24 cellular contexts compared by ENCODE assay signal in genomic region chr3:28595364-28595763, GRCh38.
DNase-seq lines count a peak whose midpoint lies in the region.
"Had no signal": no experiment of that assay in that cellular context is flagged by ENCODE, and none has a peak within 500 bp of the region (broad histone marks: within the 10 kb centered on the region; RNA-seq: fewer than 3 reads in every experiment).

No MANE protein-coding gene starts in this region.

- no peak overlapping the region for H3K4ac ChIP-seq in mesendoderm (ENCODE audit: low read depth, low read length)

- H3K18ac ChIP-seq in mesendoderm (ENCODE audit: low read length), result no peak overlapping the region

- no peak overlapping the region for H3K9ac ChIP-seq in mesendoderm (ENCODE audit: low read length)

- H3K36me3 ChIP-seq in mesendoderm (ENCODE audit: control insufficient read depth, insufficient read depth, low read length), result no peaks in the 10 kb centered on the region
- H3K36me3 ChIP-seq: BE2C, Peyer's patch, SJCRH30 had no signal

- H3K27ac ChIP-seq in mesendoderm (ENCODE audit: low read depth, low read length), result no peak overlapping the region
- H3K27ac ChIP-seq: 22Rv1, Peyer's patch, SJCRH30 had no signal

- WGBS in mesendoderm (ENCODE audit: extremely low coverage, insufficient coverage, low lambda C conversion rate), result no CpG with 5 or more reads among the region's 4 CpGs

- H3K4me2 ChIP-seq in mesendoderm (ENCODE audit: low read length), result no peak overlapping the region

- no peaks in the 10 kb centered on the region for H3K79me2 ChIP-seq in mesendoderm (ENCODE audit: control insufficient read depth, insufficient read depth, low read length)

- H3K4me3 ChIP-seq in mesendoderm (ENCODE audit: low read length), result no peak overlapping the region
- H3K4me3 ChIP-seq: Peyer's patch, SJCRH30 had no signal

- no peaks in the 10 kb centered on the region for H3K79me1 ChIP-seq in mesendoderm (ENCODE audit: low read length)

- DNase-seq in Daoy (ENCODE audit: low read depth), result peak; percentile 17
- peak; percentile 9 for DNase-seq in NCI-H226
- DNase-seq in SK-N-DZ (ENCODE audit: low spot score), result peak; percentile 74
- peak; percentile 26 for DNase-seq in mesendoderm
- no peak for DNase-seq in NCI-H146 (lab: John Stamatoyannopoulos, UW)
- no peak for DNase-seq in hepatic stellate cell (ENCODE audit: low spot score)
- DNase-seq in T-helper 1 cell, result no peak
- DNase-seq in cortex of kidney (lab: John Stamatoyannopoulos, UW), result no peak
- DNase-seq: BE2C; Calu3; CD8-positive, alpha-beta memory T cell; DMS153; DND-41; GOT3; Karpas-422; MV-4-11; NCI-H1105; NCI-H1436 treated with DMSO at 0.1 percent for 48 hours; NCI-H1930; NCI-H510A; NCI-H69; Peyer's patch; SJCRH30 had no signal

- no peak overlapping the region for H2AK5ac ChIP-seq in mesendoderm (ENCODE audit: low read length)

- H4K8ac ChIP-seq in mesendoderm (ENCODE audit: low read depth, low read length), result no peak overlapping the region

- H3K56ac ChIP-seq in mesendoderm (ENCODE audit: low read length), result no peak overlapping the region

- no peak overlapping the region for H2BK120ac ChIP-seq in mesendoderm (ENCODE audit: low read depth, low read length)

- H2BK5ac ChIP-seq in mesendoderm (ENCODE audit: low read length), result no peak overlapping the region

- no peak overlapping the region for H4K5ac ChIP-seq in mesendoderm (ENCODE audit: low read length)

- H3K27me3 ChIP-seq in mesendoderm (ENCODE audit: insufficient read depth, low read length, poor library complexity), result no peaks in the 10 kb centered on the region
- H3K27me3 ChIP-seq: BE2C, Peyer's patch, SJCRH30 had no signal

- H2BK15ac ChIP-seq in mesendoderm (replicated peaks; ENCODE audit: low read depth), result no peak overlapping the region

- no peak overlapping the region for H3K23ac ChIP-seq in mesendoderm (ENCODE audit: low read length)

- no peaks in the 10 kb centered on the region for H3K4me1 ChIP-seq in mesendoderm (ENCODE audit: control insufficient read depth, low read depth, low read length)
- H3K4me1 ChIP-seq: BE2C, Peyer's patch had no signal

Comparison
In these comparisons a context has a peak if more than half of its experiments do, and no peak if none do; other contexts are left out.
1. DNase-seq: peak in Daoy (single experiment), NCI-H226 (single experiment), SK-N-DZ (single experiment) and mesendoderm (single experiment); none in NCI-H146 (single experiment), hepatic stellate cell (single experiment), T-helper 1 cell (0 of 5) and cortex of kidney (single experiment).